1 cellular context compared by ENCODE assay signal in the genomic region with DNA sequence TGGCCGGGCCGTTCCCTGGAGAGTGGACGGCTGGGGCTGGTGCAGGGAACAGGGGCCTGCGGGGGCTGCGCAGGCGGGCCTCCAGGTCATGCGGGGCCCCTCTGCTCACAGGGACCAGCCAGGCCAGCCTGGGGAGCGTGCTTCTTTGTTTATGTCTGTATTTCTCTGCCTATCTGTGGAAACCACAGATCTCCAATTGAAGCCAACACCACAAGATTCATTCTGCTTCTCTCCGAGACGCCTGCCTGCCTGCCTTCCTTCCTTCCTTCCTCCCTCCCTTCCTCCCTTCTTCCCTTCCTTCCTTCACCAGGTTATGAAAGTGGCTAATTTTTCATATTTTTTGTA.
TF ChIP-seq lines count a peak whose summit lies in the region.

No MANE protein-coding gene starts in this region.

TF ChIP-seq in HCT116, 20 proteins besides CTCF, POLR2A, EP300 and RAD21:
- TF ChIP-seq, protein P1, sequence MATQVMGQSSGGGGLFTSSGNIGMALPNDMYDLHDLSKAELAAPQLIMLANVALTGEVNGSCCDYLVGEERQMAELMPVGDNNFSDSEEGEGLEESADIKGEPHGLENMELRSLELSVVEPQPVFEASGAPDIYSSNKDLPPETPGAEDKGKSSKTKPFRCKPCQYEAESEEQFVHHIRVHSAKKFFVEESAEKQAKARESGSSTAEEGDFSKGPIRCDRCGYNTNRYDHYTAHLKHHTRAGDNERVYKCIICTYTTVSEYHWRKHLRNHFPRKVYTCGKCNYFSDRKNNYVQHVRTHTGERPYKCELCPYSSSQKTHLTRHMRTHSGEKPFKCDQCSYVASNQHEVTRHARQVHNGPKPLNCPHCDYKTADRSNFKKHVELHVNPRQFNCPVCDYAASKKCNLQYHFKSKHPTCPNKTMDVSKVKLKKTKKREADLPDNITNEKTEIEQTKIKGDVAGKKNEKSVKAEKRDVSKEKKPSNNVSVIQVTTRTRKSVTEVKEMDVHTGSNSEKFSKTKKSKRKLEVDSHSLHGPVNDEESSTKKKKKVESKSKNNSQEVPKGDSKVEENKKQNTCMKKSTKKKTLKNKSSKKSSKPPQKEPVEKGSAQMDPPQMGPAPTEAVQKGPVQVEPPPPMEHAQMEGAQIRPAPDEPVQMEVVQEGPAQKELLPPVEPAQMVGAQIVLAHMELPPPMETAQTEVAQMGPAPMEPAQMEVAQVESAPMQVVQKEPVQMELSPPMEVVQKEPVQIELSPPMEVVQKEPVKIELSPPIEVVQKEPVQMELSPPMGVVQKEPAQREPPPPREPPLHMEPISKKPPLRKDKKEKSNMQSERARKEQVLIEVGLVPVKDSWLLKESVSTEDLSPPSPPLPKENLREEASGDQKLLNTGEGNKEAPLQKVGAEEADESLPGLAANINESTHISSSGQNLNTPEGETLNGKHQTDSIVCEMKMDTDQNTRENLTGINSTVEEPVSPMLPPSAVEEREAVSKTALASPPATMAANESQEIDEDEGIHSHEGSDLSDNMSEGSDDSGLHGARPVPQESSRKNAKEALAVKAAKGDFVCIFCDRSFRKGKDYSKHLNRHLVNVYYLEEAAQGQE (IDR thresholded peaks at IDR 0.05; ENCODE audit: low read depth) = no peak
- TF ChIP-seq SIN3A (IDR thresholded peaks at IDR 0.05; ENCODE audit: low read depth) (no peak), SP1 (IDR thresholded peaks at IDR 0.05; ENCODE audit: low read depth) (no peak), FOSL1 (IDR thresholded peaks at IDR 0.05; ENCODE audit: low read depth) (no peak), ZFX (IDR thresholded peaks at IDR 0.05) (no peak), CBX3 (IDR thresholded peaks at IDR 0.05; ENCODE audit: low read depth) (no peak), CEBPB (IDR thresholded peaks at IDR 0.05; ENCODE audit: low read depth) (no peak), JUND (IDR thresholded peaks at IDR 0.05) (no peak), ELF1 (IDR thresholded peaks at IDR 0.05; ENCODE audit: borderline replicate concordance, low read depth) (no peak)
- TF ChIP-seq, protein P2, sequence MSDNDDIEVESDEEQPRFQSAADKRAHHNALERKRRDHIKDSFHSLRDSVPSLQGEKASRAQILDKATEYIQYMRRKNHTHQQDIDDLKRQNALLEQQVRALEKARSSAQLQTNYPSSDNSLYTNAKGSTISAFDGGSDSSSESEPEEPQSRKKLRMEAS (IDR thresholded peaks at IDR 0.05) = no peak
